In genomic region chr6:17178754-17179153, GRCh38 we compare ENCODE assay signal across 15 cellular contexts.
"Had no signal": no experiment of that assay in that cellular context is flagged by ENCODE, and none has a peak within 500 bp of the region (broad histone marks: within the 10 kb centered on the region; RNA-seq: fewer than 3 reads in every experiment).

No MANE protein-coding gene starts in this region.

- H3K27me3 ChIP-seq: gastroesophageal sphincter, left lung, spleen, upper lobe of left lung had no signal

- H3K27ac ChIP-seq: gastroesophageal sphincter, left lung, spleen, upper lobe of left lung, VCaP had no signal

- H3K9me3 Mint-ChIP-seq: activated CD4-positive, alpha-beta memory T cell treated with anti-CD3 and anti-CD28 coated beads, Interleukin-2, amount 10 ng/mL, durations not matched to agents 7 days and 5 days; activated naive CD8-positive, alpha-beta T cell treated with anti-CD3 and anti-CD28 coated beads, Interleukin-2, amount 10 ng/mL, durations not matched to agents 7 days and 5 days had no signal

- DNase-seq: activated CD4-positive, alpha-beta memory T cell treated with anti-CD3 and anti-CD28 coated beads, Interleukin-2, amount 10 ng/mL, durations not matched to agents 7 days and 5 days; activated naive CD8-positive, alpha-beta T cell treated with anti-CD3 and anti-CD28 coated beads, Interleukin-2, amount 10 ng/mL, durations not matched to agents 7 days and 5 days; activated T-cell treated with anti-CD3 and anti-CD28 coated beads, Interleukin-2, amount 50 U/mL, for 72 hours; aorta; cortex of kidney; effector memory CD4-positive, alpha-beta T cell; left lung; nephron progenitor cell; spleen; stimulated activated CD4-positive, alpha-beta T cell treated with anti-CD3 and anti-CD28 coated beads, Interleukin-1b, Interleukin-23, amount 100 ng/mL, for 48 hours; stimulated activated naive CD4-positive, alpha-beta T cell; upper lobe of left lung had no signal

- H3K4me1 ChIP-seq: gastroesophageal sphincter, left lung, spleen, upper lobe of left lung had no signal

- H3K4me3 ChIP-seq: gastroesophageal sphincter, left lung, spleen, upper lobe of left lung had no signal

- H3K27me3 Mint-ChIP-seq: activated naive CD8-positive, alpha-beta T cell treated with anti-CD3 and anti-CD28 coated beads, Interleukin-2, amount 10 ng/mL, durations not matched to agents 7 days and 5 days had no signal

- H3K27ac Mint-ChIP-seq: activated CD4-positive, alpha-beta memory T cell treated with anti-CD3 and anti-CD28 coated beads, Interleukin-2, amount 10 ng/mL, durations not matched to agents 7 days and 5 days; activated naive CD8-positive, alpha-beta T cell treated with anti-CD3 and anti-CD28 coated beads, Interleukin-2, amount 10 ng/mL, durations not matched to agents 7 days and 5 days; activated T-cell treated with anti-CD3 and anti-CD28 coated beads, Interleukin-2, amount 50 U/mL, for 72 hours; memory B cell had no signal

- H3K36me3 ChIP-seq: gastroesophageal sphincter, left lung, spleen, upper lobe of left lung had no signal

- H3K9me3 ChIP-seq: gastroesophageal sphincter, left lung, upper lobe of left lung had no signal

- H3K4me3 Mint-ChIP-seq: activated CD4-positive, alpha-beta memory T cell treated with anti-CD3 and anti-CD28 coated beads, Interleukin-2, amount 10 ng/mL, durations not matched to agents 7 days and 5 days; activated naive CD8-positive, alpha-beta T cell treated with anti-CD3 and anti-CD28 coated beads, Interleukin-2, amount 10 ng/mL, durations not matched to agents 7 days and 5 days; activated T-cell treated with anti-CD3 and anti-CD28 coated beads, Interleukin-2, amount 50 U/mL, for 72 hours; memory B cell; nephron progenitor cell had no signal

- H3K4me1 Mint-ChIP-seq: activated CD4-positive, alpha-beta memory T cell treated with anti-CD3 and anti-CD28 coated beads, Interleukin-2, amount 10 ng/mL, durations not matched to agents 7 days and 5 days; activated naive CD8-positive, alpha-beta T cell treated with anti-CD3 and anti-CD28 coated beads, Interleukin-2, amount 10 ng/mL, durations not matched to agents 7 days and 5 days; memory B cell had no signal

- H3K36me3 Mint-ChIP-seq: activated naive CD8-positive, alpha-beta T cell treated with anti-CD3 and anti-CD28 coated beads, Interleukin-2, amount 10 ng/mL, durations not matched to agents 7 days and 5 days; memory B cell had no signal
